Comparison of ENCODE assay signal across 16 cellular contexts in genomic region chr13:98665638-98665995, GRCh38.
"Had no signal": no experiment of that assay in that cellular context is flagged by ENCODE, and none has a peak within 500 bp of the region (broad histone marks: within the 10 kb centered on the region; RNA-seq: fewer than 3 reads in every experiment).

No MANE protein-coding gene starts in this region.

- FAIRE-seq: frontal cortex, keratinocyte had no signal

- H3K4me3 Mint-ChIP-seq: activated CD8-positive, alpha-beta T cell treated with anti-CD3 and anti-CD28 coated beads for 36 hours; activated naive CD8-positive, alpha-beta T cell treated with anti-CD3 and anti-CD28 coated beads, Interleukin-2, amount 10 ng/mL, durations not matched to agents 7 days and 5 days; activated T-cell treated with anti-CD3 and anti-CD28 coated beads, Interleukin-2, amount 50 U/mL, for 72 hours; nephron progenitor cell had no signal

- H3K9me3 ChIP-seq: ovary, vagina had no signal

- H3K27ac ChIP-seq: ovary, skin epidermis, vagina, VCaP had no signal

- H3K4me1 Mint-ChIP-seq: activated naive CD8-positive, alpha-beta T cell treated with anti-CD3 and anti-CD28 coated beads, Interleukin-2, amount 10 ng/mL, durations not matched to agents 7 days and 5 days had no signal

- H3K36me3 ChIP-seq: ovary, vagina had no signal

- H3K9me3 Mint-ChIP-seq: activated CD8-positive, alpha-beta T cell treated with anti-CD3 and anti-CD28 coated beads for 36 hours; activated naive CD8-positive, alpha-beta T cell treated with anti-CD3 and anti-CD28 coated beads, Interleukin-2, amount 10 ng/mL, durations not matched to agents 7 days and 5 days; activated T-cell treated with anti-CD3 and anti-CD28 coated beads, Interleukin-2, amount 50 U/mL, for 72 hours; nephron progenitor cell had no signal

- H3K27me3 Mint-ChIP-seq: activated CD8-positive, alpha-beta T cell treated with anti-CD3 and anti-CD28 coated beads for 36 hours had no signal

- H3K27ac Mint-ChIP-seq: activated CD8-positive, alpha-beta T cell treated with anti-CD3 and anti-CD28 coated beads for 36 hours; activated naive CD8-positive, alpha-beta T cell treated with anti-CD3 and anti-CD28 coated beads, Interleukin-2, amount 10 ng/mL, durations not matched to agents 7 days and 5 days; activated T-cell treated with anti-CD3 and anti-CD28 coated beads, Interleukin-2, amount 50 U/mL, for 72 hours; nephron progenitor cell had no signal

- DNase-seq: activated CD8-positive, alpha-beta memory T cell treated with anti-CD3 and anti-CD28 coated beads, Interleukin-2, amount 50 U/mL, for 4 hours; activated CD8-positive, alpha-beta T cell treated with anti-CD3 and anti-CD28 coated beads for 36 hours; activated gamma-delta T cell treated with Interleukin-2 at 50 U/mL for 16 hours; activated naive CD8-positive, alpha-beta T cell treated with anti-CD3 and anti-CD28 coated beads, Interleukin-2, amount 10 ng/mL, durations not matched to agents 7 days and 5 days; activated T-cell treated with anti-CD3 and anti-CD28 coated beads, Interleukin-2, amount 50 U/mL, for 72 hours; central memory CD4-positive, alpha-beta T cell; cortex of kidney; effector CD8-positive, alpha-beta T cell; nephron progenitor cell; ovary; T1000 had no signal

- H3K36me3 Mint-ChIP-seq: activated naive CD8-positive, alpha-beta T cell treated with anti-CD3 and anti-CD28 coated beads, Interleukin-2, amount 10 ng/mL, durations not matched to agents 7 days and 5 days had no signal

- H3K4me1 ChIP-seq: vagina had no signal

- H3K4me3 ChIP-seq: ovary, skin epidermis, vagina had no signal

- ATAC-seq: activated CD8-positive, alpha-beta T cell treated with anti-CD3 and anti-CD28 coated beads for 36 hours; activated T-cell treated with anti-CD3 and anti-CD28 coated beads, Interleukin-2, amount 50 U/mL, for 72 hours had no signal

- H3K27me3 ChIP-seq: ovary, vagina had no signal
